Comparison of ENCODE assay signal across 14 cellular contexts in genomic region chr10:26503911-26504310, GRCh38.
DNase-seq lines count a peak whose midpoint lies in the region; ATAC-seq, FAIRE-seq and TF ChIP-seq lines count a peak whose summit lies in the region.
"Had no signal": no experiment of that assay in that cellular context is flagged by ENCODE, and none has a peak within 500 bp of the region (broad histone marks: within the 10 kb centered on the region; RNA-seq: fewer than 3 reads in every experiment).

No MANE protein-coding gene starts in this region.

- no peaks in the 10 kb centered on the region for H3K27me3 Mint-ChIP-seq in CD8-positive, alpha-beta T cell (ENCODE audit: low read depth)
- H3K27me3 Mint-ChIP-seq: dendritic cell treated with granulocyte-macrophage colony-stimulating factor and Interleukin-4, amounts not matched to agents 40 ng/mL and 50 ng/mL, for 4 days had no signal

- peak in 4 of 7 experiments; percentile 27 to 53 (median 37) for DNase-seq in CD8-positive, alpha-beta T cell
- DNase-seq in GM13977 (ENCODE audit: low spot score), result no peak
- DNase-seq in WERI-Rb-1, result peak; percentile 17
- DNase-seq in islet precursor cell, result peak; percentile 90
- DNase-seq in body of pancreas, result no peak
- DNase-seq in RCC 7860 (ENCODE audit: low spot score), result no peak
- DNase-seq in putamen (ENCODE audit: low spot score), result no peak
- DNase-seq: NCI-H524 treated with DMSO at 0.1 percent for 48 hours, stomach had no signal

- H3K9me3 ChIP-seq in CD8-positive, alpha-beta T cell (ENCODE audit: low read length), result no peaks in the 10 kb centered on the region
- H3K9me3 ChIP-seq in WERI-Rb-1 (ENCODE audit: severe bottlenecking) (no peaks in the 10 kb centered on the region), body of pancreas (no peaks in the 10 kb centered on the region)
- H3K9me3 ChIP-seq: stomach had no signal

- peaks cover 15% of the 10 kb centered on the region for H3K36me3 ChIP-seq in CD8-positive, alpha-beta T cell (ENCODE audit: insufficient read depth, low read length)
- no peaks in the 10 kb centered on the region for H3K36me3 ChIP-seq in WERI-Rb-1
- H3K36me3 ChIP-seq in body of pancreas (replicated peaks in 1 of 2; ENCODE audit: insufficient read depth in 1 of 2, low read depth in 2 of 2), result no peaks in the 10 kb centered on the region
- H3K36me3 ChIP-seq: stomach had no signal

- H3K4me1 ChIP-seq in CD8-positive, alpha-beta T cell (ENCODE audit: insufficient read depth, low read length), result no peaks in the 10 kb centered on the region
- H3K4me1 ChIP-seq in body of pancreas, result no peaks in the 10 kb centered on the region
- H3K4me1 ChIP-seq: stomach had no signal

- H3K9me3 Mint-ChIP-seq in CD8-positive, alpha-beta T cell, result no peaks in the 10 kb centered on the region
- H3K9me3 Mint-ChIP-seq: activated naive CD4-positive, alpha-beta T cell treated with anti-CD3 and anti-CD28 coated beads, Interleukin-2, amount 50 U/mL, for 72 hours; dendritic cell treated with granulocyte-macrophage colony-stimulating factor and Interleukin-4, amounts not matched to agents 40 ng/mL and 50 ng/mL, for 4 days had no signal

- peaks cover 83% of the 10 kb centered on the region for H3K36me3 Mint-ChIP-seq in CD8-positive, alpha-beta T cell

- H3K4me1 Mint-ChIP-seq in CD8-positive, alpha-beta T cell (ENCODE audit: low read depth), result peaks cover 31% of the 10 kb centered on the region

- intact Hi-C loops in CD8-positive, alpha-beta T cell (cut with DNase I, micrococcal nuclease), result loop anchor here (5.0 kb wide), 4 partner anchors 33 to 167 kb away; no protein-coding TSS in a partner anchor
- intact Hi-C loops in body of pancreas (cut with DNase I), result no loop called here

- FAIRE-seq in RCC 7860 (lab: Jason Lieb, UNC), result no peak

- peak; percentile 14 for TF ChIP-seq CTCF in CD8-positive, alpha-beta T cell (IDR thresholded peaks at IDR 0.05)
- TF ChIP-seq CTCF in GM13977 (IDR thresholded peaks at IDR 0.05; ENCODE audit: extremely low read depth, insufficient read depth, missing control alignments) (peak; percentile 47), WERI-Rb-1 (IDR thresholded peaks at IDR 0.05; ENCODE audit: low read depth, low read length) (peak; percentile 55), body of pancreas (IDR thresholded peaks at IDR 0.05) (no peak)

- H3K4me3 Mint-ChIP-seq in CD8-positive, alpha-beta T cell, result no peak overlapping the region
- H3K4me3 Mint-ChIP-seq: dendritic cell treated with granulocyte-macrophage colony-stimulating factor and Interleukin-4, amounts not matched to agents 40 ng/mL and 50 ng/mL, for 4 days had no signal

- TF ChIP-seq POLR2A in body of pancreas (IDR thresholded peaks at IDR 0.05), result no peak

- CTCF ChIA-PET in CD8-positive, alpha-beta T cell (lab: Charles Lee), result interaction anchor here (0.6 to 2.9 kb wide), 9 partner anchors 9 to 169 kb away, joined by 3 to 18 read pairs (median 3); partner anchors contain the start of gene APBB1IP

- POLR2A ChIA-PET in CD8-positive, alpha-beta T cell (lab: Charles Lee), result interaction anchor here (0.5 to 1.2 kb wide), 3 partner anchors 11 to 36 kb away, joined by 3 to 5 read pairs (median 4); no protein-coding TSS in a partner anchor

- in situ Hi-C loops in GM13977 (cut with MboI; ENCODE audit: low pct_unique_long_range_greater_than_20kb, low sequenced_read_pairs, unreplicated experiment), result no loop called here

- H3K27ac Mint-ChIP-seq in CD8-positive, alpha-beta T cell, result peak overlapping the region; percentile 43

- H3K4me3 ChIP-seq in CD8-positive, alpha-beta T cell (ENCODE audit: low read depth, low read length), result no peak overlapping the region
- no peak overlapping the region for H3K4me3 ChIP-seq in WERI-Rb-1 (ENCODE audit: low read depth, low read length)
- H3K4me3 ChIP-seq in body of pancreas, result no peak overlapping the region
- H3K4me3 ChIP-seq: smooth muscle cell, stomach had no signal

- H3K27ac ChIP-seq in CD8-positive, alpha-beta T cell (ENCODE audit: low read depth, low read length), result no peak overlapping the region
- H3K27ac ChIP-seq in WERI-Rb-1, result no peak overlapping the region
- H3K27ac ChIP-seq in body of pancreas, result no peak overlapping the region
- H3K27ac ChIP-seq: KMS-11, stomach had no signal

- 44 to 53% methylated on average over 3 of the region's 3 CpGs for WGBS in body of pancreas, 2 donors

- ATAC-seq in CD8-positive, alpha-beta T cell, result peak; percentile 48
- ATAC-seq in body of pancreas (no peak), HG03571 (IDR thresholded peaks at IDR 0.05; ENCODE audit: unreplicated experiment) (no peak)

- H3K27me3 ChIP-seq in CD8-positive, alpha-beta T cell (ENCODE audit: insufficient read depth, low read length), result no peaks in the 10 kb centered on the region
- H3K27me3 ChIP-seq in WERI-Rb-1 (ENCODE audit: insufficient read depth, low read depth, severe bottlenecking) (no peaks in the 10 kb centered on the region), body of pancreas (no peaks in the 10 kb centered on the region)
- H3K27me3 ChIP-seq: stomach had no signal

Comparison
In these comparisons a context has a peak if more than half of its experiments do, and no peak if none do; other contexts are left out.
1. DNase-seq: peak in CD8-positive, alpha-beta T cell (4 of 7), WERI-Rb-1 (single experiment) and islet precursor cell (single experiment); none in GM13977 (single experiment), body of pancreas (0 of 4), RCC 7860 (single experiment) and putamen (single experiment).
2. CTCF ChIP-seq: peak in CD8-positive, alpha-beta T cell (single experiment), GM13977 (single experiment) and WERI-Rb-1 (single experiment); none in body of pancreas (0 of 7).